ENCODE assay signal across 1 cellular context in the genomic region with DNA sequence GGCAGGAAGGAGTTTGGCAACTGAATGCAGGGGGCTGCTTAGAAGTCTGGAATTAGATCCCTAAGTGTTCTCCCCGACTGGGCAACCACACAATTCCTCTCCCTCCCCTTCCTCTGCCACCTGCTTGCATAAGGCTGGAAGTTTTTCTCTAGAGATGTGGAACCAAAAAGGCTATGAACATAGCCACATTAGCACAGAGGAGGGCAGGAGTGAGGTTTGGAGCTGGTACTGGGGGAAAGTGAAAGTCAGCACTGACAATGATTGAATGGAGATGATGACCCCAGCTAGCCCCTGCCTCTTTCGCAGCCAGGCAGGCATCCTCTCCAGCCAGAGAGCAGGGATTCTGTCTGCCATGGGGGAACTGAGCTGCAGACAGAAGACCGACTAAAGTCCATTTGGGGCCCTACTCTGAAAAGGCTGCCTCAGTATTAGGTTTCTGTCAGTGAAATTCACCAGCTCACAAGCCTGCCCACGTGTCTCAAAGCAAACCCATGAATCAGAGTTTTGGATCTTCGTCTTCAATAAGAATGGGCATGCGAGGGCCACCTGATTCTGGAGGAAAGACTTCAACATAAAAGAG.
A peak's percentile ranks its signal among the peaks of the same experiment; 100 is the strongest.
TF ChIP-seq lines count a peak whose summit lies in the region.

No MANE protein-coding gene starts in this region.

TF ChIP-seq in HepG2, 621 proteins besides CTCF, POLR2A, EP300 and RAD21 (continued from another document and continues in another):
- TF ChIP-seq NR2F6 (IDR thresholded peaks at IDR 0.05) = peak; percentile 65; the same call in 1 of the 2 replicates
- TF ChIP-seq NR2F6 (CRISPR knock-in tag; IDR thresholded peaks at IDR 0.05) = peak; percentile 78
- peak; percentile 73 for TF ChIP-seq MTA1 (CRISPR knock-in tag; IDR thresholded peaks at IDR 0.05; ENCODE audit: borderline replicate concordance)
- TF ChIP-seq PHF21A (CRISPR knock-in tag; IDR thresholded peaks at IDR 0.05) = peak; percentile 67
- TF ChIP-seq, protein P1, sequence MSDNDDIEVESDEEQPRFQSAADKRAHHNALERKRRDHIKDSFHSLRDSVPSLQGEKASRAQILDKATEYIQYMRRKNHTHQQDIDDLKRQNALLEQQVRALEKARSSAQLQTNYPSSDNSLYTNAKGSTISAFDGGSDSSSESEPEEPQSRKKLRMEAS (IDR thresholded peaks at IDR 0.05) = peak; percentile 97
- no peak for TF ChIP-seq ZNF354B (CRISPR knock-in tag; IDR thresholded peaks at IDR 0.05)
- TF ChIP-seq ZNF816 (CRISPR knock-in tag; IDR thresholded peaks at IDR 0.05; ENCODE audit: borderline replicate concordance) = no peak; the same call in 1 of the 2 replicates
- TF ChIP-seq PCBP1 (IDR thresholded peaks at IDR 0.05; ENCODE audit: borderline replicate concordance, low read depth, low read length) = no peak
- TF ChIP-seq ZNF7 (CRISPR knock-in tag; IDR thresholded peaks at IDR 0.05) = no peak
- no peak for TF ChIP-seq WIZ (CRISPR knock-in tag; IDR thresholded peaks at IDR 0.05)
- TF ChIP-seq, protein P2, sequence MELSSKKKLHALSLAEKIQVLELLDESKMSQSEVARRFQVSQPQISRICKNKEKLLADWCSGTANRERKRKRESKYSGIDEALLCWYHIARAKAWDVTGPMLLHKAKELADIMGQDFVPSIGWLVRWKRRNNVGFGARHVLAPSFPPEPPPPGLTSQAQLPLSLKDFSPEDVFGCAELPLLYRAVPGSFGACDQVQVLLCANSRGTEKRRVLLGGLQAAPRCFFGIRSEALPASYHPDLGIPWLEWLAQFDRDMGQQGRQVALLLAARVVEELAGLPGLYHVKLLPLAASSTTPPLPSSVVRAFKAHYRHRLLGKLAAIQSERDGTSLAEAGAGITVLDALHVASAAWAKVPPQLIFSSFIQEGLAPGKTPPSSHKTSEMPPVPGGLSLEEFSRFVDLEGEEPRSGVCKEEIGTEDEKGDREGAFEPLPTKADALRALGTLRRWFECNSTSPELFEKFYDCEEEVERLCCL (CRISPR knock-in tag; IDR thresholded peaks at IDR 0.05; ENCODE audit: borderline replicate concordance) = no peak
- no peak for TF ChIP-seq ZNF432 (CRISPR knock-in tag; IDR thresholded peaks at IDR 0.05; ENCODE audit: borderline replicate concordance)
- no peak; the same call in 1 of the 2 replicates for TF ChIP-seq SIN3A (IDR thresholded peaks at IDR 0.05; ENCODE audit: borderline replicate concordance, low read depth, low read length)
- TF ChIP-seq HNF4G (IDR thresholded peaks at IDR 0.05; ENCODE audit: borderline replicate concordance, low read depth, low read length) = peak; percentile 93; the same call in 1 of the 2 replicates
- TF ChIP-seq HNF4G (CRISPR knock-in tag; IDR thresholded peaks at IDR 0.05; ENCODE audit: borderline replicate concordance, low read depth) = peak; percentile 83; the same call in 1 of the 2 replicates
- TF ChIP-seq ZNF501 (CRISPR knock-in tag; IDR thresholded peaks at IDR 0.05) = peak; percentile 70; the same call in 1 of the 2 replicates
- TF ChIP-seq ARNT (IDR thresholded peaks at IDR 0.05) = no peak
- no peak for TF ChIP-seq AGO2 (optimal IDR thresholded peaks at IDR 0.05; ENCODE audit: low read depth, low read length)
- peak; percentile 25; the same call in 1 of the 2 replicates for TF ChIP-seq SP5 (CRISPR knock-in tag; IDR thresholded peaks at IDR 0.05; ENCODE audit: borderline replicate concordance, low read depth)
- no peak for TF ChIP-seq JDP2 (CRISPR knock-in tag; IDR thresholded peaks at IDR 0.05; ENCODE audit: borderline replicate concordance)
- TF ChIP-seq GLI4 (CRISPR knock-in tag; IDR thresholded peaks at IDR 0.05; ENCODE audit: borderline replicate concordance) = no peak
- no peak for TF ChIP-seq SRY (CRISPR knock-in tag; IDR thresholded peaks at IDR 0.05)
- TF ChIP-seq FOXK1 (CRISPR knock-in tag; IDR thresholded peaks at IDR 0.05; ENCODE audit: borderline replicate concordance, low read depth) = no peak
- no peak for TF ChIP-seq IKZF4 (CRISPR knock-in tag; IDR thresholded peaks at IDR 0.05; ENCODE audit: borderline replicate concordance, low read depth, not compliant biosample characterization)
- TF ChIP-seq KAT2B (IDR thresholded peaks at IDR 0.05; ENCODE audit: borderline replicate concordance, low read depth, low read length) = no peak
- TF ChIP-seq NR2F2 (IDR thresholded peaks at IDR 0.05; ENCODE audit: borderline replicate concordance, low read depth) = peak; percentile 38; the same call in 1 of the 2 replicates
- TF ChIP-seq, protein P3, sequence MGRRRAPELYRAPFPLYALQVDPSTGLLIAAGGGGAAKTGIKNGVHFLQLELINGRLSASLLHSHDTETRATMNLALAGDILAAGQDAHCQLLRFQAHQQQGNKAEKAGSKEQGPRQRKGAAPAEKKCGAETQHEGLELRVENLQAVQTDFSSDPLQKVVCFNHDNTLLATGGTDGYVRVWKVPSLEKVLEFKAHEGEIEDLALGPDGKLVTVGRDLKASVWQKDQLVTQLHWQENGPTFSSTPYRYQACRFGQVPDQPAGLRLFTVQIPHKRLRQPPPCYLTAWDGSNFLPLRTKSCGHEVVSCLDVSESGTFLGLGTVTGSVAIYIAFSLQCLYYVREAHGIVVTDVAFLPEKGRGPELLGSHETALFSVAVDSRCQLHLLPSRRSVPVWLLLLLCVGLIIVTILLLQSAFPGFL (CRISPR knock-in tag; IDR thresholded peaks at IDR 0.05) = no peak
- peak; percentile 71 for TF ChIP-seq ZBTB7B (CRISPR knock-in tag; IDR thresholded peaks at IDR 0.05)
- TF ChIP-seq, protein P4, sequence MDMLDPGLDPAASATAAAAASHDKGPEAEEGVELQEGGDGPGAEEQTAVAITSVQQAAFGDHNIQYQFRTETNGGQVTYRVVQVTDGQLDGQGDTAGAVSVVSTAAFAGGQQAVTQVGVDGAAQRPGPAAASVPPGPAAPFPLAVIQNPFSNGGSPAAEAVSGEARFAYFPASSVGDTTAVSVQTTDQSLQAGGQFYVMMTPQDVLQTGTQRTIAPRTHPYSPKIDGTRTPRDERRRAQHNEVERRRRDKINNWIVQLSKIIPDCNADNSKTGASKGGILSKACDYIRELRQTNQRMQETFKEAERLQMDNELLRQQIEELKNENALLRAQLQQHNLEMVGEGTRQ (IDR thresholded peaks at IDR 0.05; ENCODE audit: low read depth, low read length) = peak; percentile 60; the same call in 1 of the 2 replicates
- TF ChIP-seq, protein P4 (CRISPR knock-in tag; IDR thresholded peaks at IDR 0.05; ENCODE audit: borderline replicate concordance) = peak; percentile 69; the same call in 1 of the 2 replicates
- no peak for TF ChIP-seq KLF12 (CRISPR knock-in tag; IDR thresholded peaks at IDR 0.05; ENCODE audit: borderline replicate concordance)
- TF ChIP-seq ZFP36L2 (CRISPR knock-in tag; IDR thresholded peaks at IDR 0.05) = no peak
- no peak for TF ChIP-seq ZNF446 (CRISPR knock-in tag; IDR thresholded peaks at IDR 0.05)
- no peak; the same call in 1 of the 2 replicates for TF ChIP-seq GATA4 (IDR thresholded peaks at IDR 0.05; ENCODE audit: borderline replicate concordance, low read depth)
- no peak for TF ChIP-seq SATB2 (CRISPR knock-in tag; IDR thresholded peaks at IDR 0.05)
- TF ChIP-seq, protein P5, sequence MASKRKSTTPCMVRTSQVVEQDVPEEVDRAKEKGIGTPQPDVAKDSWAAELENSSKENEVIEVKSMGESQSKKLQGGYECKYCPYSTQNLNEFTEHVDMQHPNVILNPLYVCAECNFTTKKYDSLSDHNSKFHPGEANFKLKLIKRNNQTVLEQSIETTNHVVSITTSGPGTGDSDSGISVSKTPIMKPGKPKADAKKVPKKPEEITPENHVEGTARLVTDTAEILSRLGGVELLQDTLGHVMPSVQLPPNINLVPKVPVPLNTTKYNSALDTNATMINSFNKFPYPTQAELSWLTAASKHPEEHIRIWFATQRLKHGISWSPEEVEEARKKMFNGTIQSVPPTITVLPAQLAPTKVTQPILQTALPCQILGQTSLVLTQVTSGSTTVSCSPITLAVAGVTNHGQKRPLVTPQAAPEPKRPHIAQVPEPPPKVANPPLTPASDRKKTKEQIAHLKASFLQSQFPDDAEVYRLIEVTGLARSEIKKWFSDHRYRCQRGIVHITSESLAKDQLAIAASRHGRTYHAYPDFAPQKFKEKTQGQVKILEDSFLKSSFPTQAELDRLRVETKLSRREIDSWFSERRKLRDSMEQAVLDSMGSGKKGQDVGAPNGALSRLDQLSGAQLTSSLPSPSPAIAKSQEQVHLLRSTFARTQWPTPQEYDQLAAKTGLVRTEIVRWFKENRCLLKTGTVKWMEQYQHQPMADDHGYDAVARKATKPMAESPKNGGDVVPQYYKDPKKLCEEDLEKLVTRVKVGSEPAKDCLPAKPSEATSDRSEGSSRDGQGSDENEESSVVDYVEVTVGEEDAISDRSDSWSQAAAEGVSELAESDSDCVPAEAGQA (IDR thresholded peaks at IDR 0.05; ENCODE audit: low read depth) = no peak
- TF ChIP-seq, protein P5 (CRISPR knock-in tag; IDR thresholded peaks at IDR 0.05; ENCODE audit: borderline replicate concordance) = no peak
- no peak for TF ChIP-seq NFE2 (CRISPR knock-in tag; IDR thresholded peaks at IDR 0.05)
- TF ChIP-seq, protein P6, sequence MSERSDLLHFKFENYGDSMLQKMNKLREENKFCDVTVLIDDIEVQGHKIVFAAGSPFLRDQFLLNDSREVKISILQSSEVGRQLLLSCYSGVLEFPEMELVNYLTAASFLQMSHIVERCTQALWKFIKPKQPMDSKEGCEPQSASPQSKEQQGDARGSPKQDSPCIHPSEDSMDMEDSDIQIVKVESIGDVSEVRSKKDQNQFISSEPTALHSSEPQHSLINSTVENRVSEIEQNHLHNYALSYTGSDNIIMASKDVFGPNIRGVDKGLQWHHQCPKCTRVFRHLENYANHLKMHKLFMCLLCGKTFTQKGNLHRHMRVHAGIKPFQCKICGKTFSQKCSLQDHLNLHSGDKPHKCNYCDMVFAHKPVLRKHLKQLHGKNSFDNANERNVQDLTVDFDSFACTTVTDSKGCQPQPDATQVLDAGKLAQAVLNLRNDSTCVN (CRISPR knock-in tag; IDR thresholded peaks at IDR 0.05; ENCODE audit: borderline replicate concordance) = peak; percentile 86
- no peak for TF ChIP-seq ZNF850 (CRISPR knock-in tag; conservative IDR thresholded peaks at IDR 0.05)
- no peak for TF ChIP-seq ZKSCAN8 (CRISPR knock-in tag; IDR thresholded peaks at IDR 0.05; ENCODE audit: borderline replicate concordance)
- no peak for TF ChIP-seq ZNF879 (CRISPR knock-in tag; IDR thresholded peaks at IDR 0.05)
- TF ChIP-seq ZFP1 (CRISPR knock-in tag; IDR thresholded peaks at IDR 0.05) = no peak
- TF ChIP-seq, protein P7, sequence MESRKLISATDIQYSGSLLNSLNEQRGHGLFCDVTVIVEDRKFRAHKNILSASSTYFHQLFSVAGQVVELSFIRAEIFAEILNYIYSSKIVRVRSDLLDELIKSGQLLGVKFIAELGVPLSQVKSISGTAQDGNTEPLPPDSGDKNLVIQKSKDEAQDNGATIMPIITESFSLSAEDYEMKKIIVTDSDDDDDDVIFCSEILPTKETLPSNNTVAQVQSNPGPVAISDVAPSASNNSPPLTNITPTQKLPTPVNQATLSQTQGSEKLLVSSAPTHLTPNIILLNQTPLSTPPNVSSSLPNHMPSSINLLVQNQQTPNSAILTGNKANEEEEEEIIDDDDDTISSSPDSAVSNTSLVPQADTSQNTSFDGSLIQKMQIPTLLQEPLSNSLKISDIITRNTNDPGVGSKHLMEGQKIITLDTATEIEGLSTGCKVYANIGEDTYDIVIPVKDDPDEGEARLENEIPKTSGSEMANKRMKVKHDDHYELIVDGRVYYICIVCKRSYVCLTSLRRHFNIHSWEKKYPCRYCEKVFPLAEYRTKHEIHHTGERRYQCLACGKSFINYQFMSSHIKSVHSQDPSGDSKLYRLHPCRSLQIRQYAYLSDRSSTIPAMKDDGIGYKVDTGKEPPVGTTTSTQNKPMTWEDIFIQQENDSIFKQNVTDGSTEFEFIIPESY (CRISPR knock-in tag; IDR thresholded peaks at IDR 0.05) = no peak
- no peak for TF ChIP-seq ZNF720 (CRISPR knock-in tag; IDR thresholded peaks at IDR 0.05)
- no peak for TF ChIP-seq ZNF101 (CRISPR knock-in tag; IDR thresholded peaks at IDR 0.05; ENCODE audit: borderline replicate concordance, low read depth)
- 0 out of 2 replicates have a peak, but pooled peaks have one; percentile 21 for TF ChIP-seq FOXJ3 (CRISPR knock-in tag; IDR thresholded peaks at IDR 0.05; ENCODE audit: borderline replicate concordance)
- TF ChIP-seq PPARG (CRISPR knock-in tag; conservative IDR thresholded peaks at IDR 0.05) = 0 out of 2 replicates have a peak, but pooled peaks have one; percentile 43
- TF ChIP-seq ZNF441 (CRISPR knock-in tag; IDR thresholded peaks at IDR 0.05; ENCODE audit: borderline replicate concordance) = 0 out of 2 replicates have a peak, but pooled peaks have one; percentile 67
- no peak for TF ChIP-seq BRCA1 (CRISPR knock-in tag; IDR thresholded peaks at IDR 0.05)
- TF ChIP-seq CAMTA2 (CRISPR knock-in tag; IDR thresholded peaks at IDR 0.05; ENCODE audit: borderline replicate concordance) = no peak
- TF ChIP-seq, protein P8, sequence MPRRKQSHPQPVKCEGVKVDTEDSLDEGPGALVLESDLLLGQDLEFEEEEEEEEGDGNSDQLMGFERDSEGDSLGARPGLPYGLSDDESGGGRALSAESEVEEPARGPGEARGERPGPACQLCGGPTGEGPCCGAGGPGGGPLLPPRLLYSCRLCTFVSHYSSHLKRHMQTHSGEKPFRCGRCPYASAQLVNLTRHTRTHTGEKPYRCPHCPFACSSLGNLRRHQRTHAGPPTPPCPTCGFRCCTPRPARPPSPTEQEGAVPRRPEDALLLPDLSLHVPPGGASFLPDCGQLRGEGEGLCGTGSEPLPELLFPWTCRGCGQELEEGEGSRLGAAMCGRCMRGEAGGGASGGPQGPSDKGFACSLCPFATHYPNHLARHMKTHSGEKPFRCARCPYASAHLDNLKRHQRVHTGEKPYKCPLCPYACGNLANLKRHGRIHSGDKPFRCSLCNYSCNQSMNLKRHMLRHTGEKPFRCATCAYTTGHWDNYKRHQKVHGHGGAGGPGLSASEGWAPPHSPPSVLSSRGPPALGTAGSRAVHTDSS (CRISPR knock-in tag; conservative IDR thresholded peaks at IDR 0.05) = no peak
- TF ChIP-seq ZFY (CRISPR knock-in tag; IDR thresholded peaks at IDR 0.05) = peak; percentile 62
